14 cellular contexts compared by ENCODE assay signal in genomic region chr10:33534455-33534854, GRCh38.
DNase-seq lines count a peak whose midpoint lies in the region; ATAC-seq and TF ChIP-seq lines count a peak whose summit lies in the region.
"Had no signal": no experiment of that assay in that cellular context is flagged by ENCODE, and none has a peak within 500 bp of the region (broad histone marks: within the 10 kb centered on the region; RNA-seq: fewer than 3 reads in every experiment).

No MANE protein-coding gene starts in this region.

- peaks cover 5% of the 10 kb centered on the region for H3K9me3 ChIP-seq in left ventricle myocardium inferior (replicated peaks)
- H3K9me3 ChIP-seq: BE2C had no signal

- TF ChIP-seq CTCF in left ventricle myocardium inferior (IDR thresholded peaks at IDR 0.05; ENCODE audit: borderline replicate concordance) (no peak), VCaP (conservative IDR thresholded peaks at IDR 0.05) (no peak)

- intact Hi-C loops in left ventricle myocardium superior (cut with micrococcal nuclease) (no loop called here), left ventricle myocardium inferior (cut with micrococcal nuclease) (no loop called here)

- H3K4me1 Mint-ChIP-seq in activated naive CD8-positive, alpha-beta T cell treated with anti-CD3 and anti-CD28 coated beads for 36 hours = no peaks in the 10 kb centered on the region
- H3K4me1 Mint-ChIP-seq: CD4-positive, alpha-beta memory T cell had no signal

- H3K27me3 Mint-ChIP-seq in activated naive CD8-positive, alpha-beta T cell treated with anti-CD3 and anti-CD28 coated beads for 36 hours = peaks cover 27% of the 10 kb centered on the region

- H3K27ac ChIP-seq in left ventricle myocardium inferior (replicated peaks) (no peak overlapping the region), VCaP (peak overlapping the region; percentile 61)
- H3K27ac ChIP-seq: C4-2B had no signal

- DNase-seq in left ventricle myocardium superior (no peak), left ventricle myocardium inferior (no peak), myocyte (ENCODE audit: low read depth) (peak; percentile 1), NCI-H187 treated with DMSO at 0.1 percent for 48 hours (lab: John Stamatoyannopoulos, UW) (no peak)
- no peak for DNase-seq in activated naive CD8-positive, alpha-beta T cell treated with anti-CD3 and anti-CD28 coated beads for 36 hours
- DNase-seq: ACHN; BE2C; CD4-positive, alpha-beta memory T cell; DMS79; H9 had no signal

- H3K27ac Mint-ChIP-seq in activated naive CD8-positive, alpha-beta T cell treated with anti-CD3 and anti-CD28 coated beads for 36 hours = no peak overlapping the region
- H3K27ac Mint-ChIP-seq: CD4-positive, alpha-beta memory T cell; GM23338; H9 had no signal

- H3K4me1 ChIP-seq in left ventricle myocardium inferior = no peaks in the 10 kb centered on the region

- no peak overlapping the region for H3K4me3 ChIP-seq in left ventricle myocardium inferior
- H3K4me3 ChIP-seq: GM23338 had no signal

- no peaks in the 10 kb centered on the region for H3K27me3 ChIP-seq in left ventricle myocardium inferior (ENCODE audit: low read depth)
- H3K27me3 ChIP-seq: BE2C had no signal

- no peak overlapping the region for H3K4me3 Mint-ChIP-seq in activated naive CD8-positive, alpha-beta T cell treated with anti-CD3 and anti-CD28 coated beads for 36 hours
- H3K4me3 Mint-ChIP-seq: CD4-positive, alpha-beta memory T cell; GM23338; H9 had no signal

- H3K9me3 Mint-ChIP-seq in activated naive CD8-positive, alpha-beta T cell treated with anti-CD3 and anti-CD28 coated beads for 36 hours = peaks cover 1% of the 10 kb centered on the region

- peak; percentile 41 for ATAC-seq in left ventricle myocardium superior
- ATAC-seq in HG03571 (IDR thresholded peaks at IDR 0.05; ENCODE audit: unreplicated experiment) = no peak
- ATAC-seq: GM23338 had no signal

- H3K36me3 Mint-ChIP-seq in activated naive CD8-positive, alpha-beta T cell treated with anti-CD3 and anti-CD28 coated beads for 36 hours = no peaks in the 10 kb centered on the region
- H3K36me3 Mint-ChIP-seq: CD4-positive, alpha-beta memory T cell had no signal

- H3K36me3 ChIP-seq in left ventricle myocardium inferior = no peaks in the 10 kb centered on the region
- H3K36me3 ChIP-seq: BE2C had no signal
